8 cellular contexts compared by ENCODE assay signal in genomic region chr2:121284424-121285076, GRCh38. TPM values are rescaled to one million over a fixed set of nuclear protein-coding genes. Genes with fewer than 3 reads are reported as not detected.
DNase-seq lines count a peak whose midpoint lies in the region; ATAC-seq, FAIRE-seq and TF ChIP-seq lines count a peak whose summit lies in the region.

No MANE protein-coding gene starts in this region.

- H3K27me3 ChIP-seq in CD8-positive, alpha-beta memory T cell (ENCODE audit: insufficient read depth, low read length, poor library complexity, severe bottlenecking), result peaks cover 11% of the 10 kb centered on the region
- H3K27me3 ChIP-seq in astrocyte (ENCODE audit: insufficient read depth, low read length), result peaks cover 35% of the 10 kb centered on the region
- H3K27me3 ChIP-seq in lung (ENCODE audit: control insufficient read depth, insufficient read depth), result no peaks in the 10 kb centered on the region

- H3K4me3 Mint-ChIP-seq in CD8-positive, alpha-beta memory T cell, result peak overlapping the region in 6 of 7 donors; percentile 56 to 86 (median 70)
- H3K4me3 Mint-ChIP-seq in HFFc6, result 0 out of 2 replicates have a peak overlapping the region, but pooled peaks have one; percentile 39
- H3K4me3 Mint-ChIP-seq in astrocyte (ENCODE audit: unreplicated experiment), result peak overlapping the region; percentile 75

- peaks cover 30 to 55% of the 10 kb centered on the region in 2 donors for H3K27me3 Mint-ChIP-seq in CD8-positive, alpha-beta memory T cell
- H3K27me3 Mint-ChIP-seq in HFFc6 (ENCODE audit: insufficient read depth) (peaks cover 74% of the 10 kb centered on the region), astrocyte (ENCODE audit: low read depth, unreplicated experiment) (peaks cover 76% of the 10 kb centered on the region)

- H3K36me3 ChIP-seq in CD8-positive, alpha-beta memory T cell (ENCODE audit: insufficient read depth, low read length), result no peaks in the 10 kb centered on the region
- no peaks in the 10 kb centered on the region for H3K36me3 ChIP-seq in astrocyte (ENCODE audit: insufficient read depth, low read length)
- no peaks in the 10 kb centered on the region for H3K36me3 ChIP-seq in lung (ENCODE audit: control insufficient read depth in 2 of 2, insufficient read depth in 2 of 2, low read length in 2 of 2)
- H3K36me3 ChIP-seq in urinary bladder (ENCODE audit: insufficient read depth), result no peaks in the 10 kb centered on the region

- POLR2A ChIA-PET in CD8-positive, alpha-beta memory T cell (lab: Charles Lee), result no interaction called here

- no peak for DNase-seq in CD8-positive, alpha-beta memory T cell
- DNase-seq in HFFc6 (no peak), astrocyte (ENCODE audit: low read depth) (no peak), lung (ENCODE audit: low spot score) (no peak), LoVo (ENCODE audit: low spot score) (no peak), HuH-7.5 (ENCODE audit: low spot score) (no peak)

- no peak overlapping the region for H3K9ac ChIP-seq in astrocyte (ENCODE audit: low read length)

- H2AFZ ChIP-seq in astrocyte (ENCODE audit: low read depth, low read length), result peak overlapping the region; percentile 47

- no peaks in the 10 kb centered on the region for H3K9me3 ChIP-seq in CD8-positive, alpha-beta memory T cell (ENCODE audit: low read length)
- H3K9me3 ChIP-seq in astrocyte (ENCODE audit: insufficient read depth, low read depth, low read length), result no peaks in the 10 kb centered on the region
- H3K9me3 ChIP-seq in lung (ENCODE audit: control insufficient read depth in 2 of 2, insufficient read depth in 1 of 2, low read length in 1 of 2), result peaks cover 0 to 2% of the 10 kb centered on the region in 2 donors

- H3K4me2 ChIP-seq in astrocyte (ENCODE audit: low read length), result peak overlapping the region; percentile 77

- no peak overlapping the region for H3K4me3 ChIP-seq in CD8-positive, alpha-beta memory T cell (ENCODE audit: low read length)
- peak overlapping the region; percentile 46 for H3K4me3 ChIP-seq in astrocyte (ENCODE audit: insufficient read depth, low read depth, low read length)
- peak overlapping the region; percentile 42 for H3K4me3 ChIP-seq in lung
- peak overlapping the region; percentile 45 for H3K4me3 ChIP-seq in urinary bladder (ENCODE audit: low read depth, low read length)

- no peak overlapping the region for H3K27ac ChIP-seq in CD8-positive, alpha-beta memory T cell (ENCODE audit: low read depth, low read length)
- H3K27ac ChIP-seq in astrocyte (ENCODE audit: low read depth, low read length) (no peak overlapping the region), lung (ENCODE audit: low read depth in 1 of 2, low read length in 1 of 2) (peak overlapping the region in 1 of 2 donors; percentile 76), urinary bladder (ENCODE audit: low read depth) (no peak overlapping the region)

- WGBS in lung, 2 donors, result 2% methylated on average over 53 to 68 of the region's 68 CpGs
- 1% methylated on average over 68 of the region's 68 CpGs for WGBS in urinary bladder

- no peaks in the 10 kb centered on the region for H3K4me1 ChIP-seq in CD8-positive, alpha-beta memory T cell (ENCODE audit: insufficient read depth, low read length)
- H3K4me1 ChIP-seq in astrocyte (ENCODE audit: insufficient read depth, low read length) (no peaks in the 10 kb centered on the region), lung (ENCODE audit: control insufficient read depth in 2 of 2, insufficient read depth in 2 of 2, low read length in 2 of 2) (peaks cover 0 to 2% of the 10 kb centered on the region in 2 donors), urinary bladder (ENCODE audit: insufficient read depth) (peaks cover 4% of the 10 kb centered on the region)

- FAIRE-seq in astrocyte (lab: Jason Lieb, UNC), result no peak

- no peaks in the 10 kb centered on the region for H4K20me1 ChIP-seq in astrocyte (ENCODE audit: insufficient read depth, low read length)

- no peak overlapping the region for H3K27ac Mint-ChIP-seq in CD8-positive, alpha-beta memory T cell
- no peak overlapping the region for H3K27ac Mint-ChIP-seq in HFFc6
- H3K27ac Mint-ChIP-seq in astrocyte (ENCODE audit: unreplicated experiment), result peak overlapping the region; percentile 47

- ATAC-seq in lung (ENCODE audit: insufficient read depth, low FRiP score), result peak; percentile 46
- ATAC-seq in HG03457 (IDR thresholded peaks at IDR 0.05; ENCODE audit: unreplicated experiment), result no peak

- TF ChIP-seq CTCF in HFFc6 (IDR thresholded peaks at IDR 0.05), result no peak
- TF ChIP-seq CTCF in astrocyte (IDR thresholded peaks at IDR 0.05; ENCODE audit: insufficient read depth, low read depth, low read length), result no peak
- TF ChIP-seq CTCF in lung (IDR thresholded peaks at IDR 0.05; ENCODE audit: control extremely low read depth, extremely low read depth), result no peak

- CTCF ChIA-PET in CD8-positive, alpha-beta memory T cell (lab: Charles Lee), result no interaction called here

- peaks cover 9 to 17% (median 13%) of the 10 kb centered on the region in 3 donors for H3K4me1 Mint-ChIP-seq in CD8-positive, alpha-beta memory T cell
- H3K4me1 Mint-ChIP-seq in HFFc6 (ENCODE audit: low read depth) (no peaks in the 10 kb centered on the region; the same call in 1 of the 2 replicates), astrocyte (ENCODE audit: low read depth, unreplicated experiment) (peaks cover 4% of the 10 kb centered on the region)

- no peaks in the 10 kb centered on the region for H3K9me3 Mint-ChIP-seq in CD8-positive, alpha-beta memory T cell
- H3K9me3 Mint-ChIP-seq in HFFc6 (no peaks in the 10 kb centered on the region), astrocyte (ENCODE audit: unreplicated experiment) (peaks cover 6% of the 10 kb centered on the region)

- H3K36me3 Mint-ChIP-seq in CD8-positive, alpha-beta memory T cell, result no peaks in the 10 kb centered on the region
- H3K36me3 Mint-ChIP-seq in HFFc6 (ENCODE audit: low read depth), result no peaks in the 10 kb centered on the region
- H3K36me3 Mint-ChIP-seq in astrocyte (ENCODE audit: low read depth, unreplicated experiment), result no peaks in the 10 kb centered on the region

- H3K79me2 ChIP-seq in astrocyte (ENCODE audit: insufficient read depth, low read length), result no peaks in the 10 kb centered on the region

RNA-seq across cellular contexts. Expression of gene TFCP2L1, which starts 0.5 kb away (rescaled TPM):
- total RNA-seq in CD8-positive, alpha-beta memory T cell, result under 1 TPM; 0.11 to 0.16 TPM
- 0.45 TPM for polyA plus RNA-seq in CD8-positive, alpha-beta memory T cell
- under 1 TPM in 1 of 6 experiments, not detected in 5; 0.03 TPM for total RNA-seq in HFFc6 (2021; fragmentation: NEBNext Ultra II Directional; extraction: Animal tissue kit (Norgen Biotek cat#: 25700))
- 0.05 TPM in 1 of 2 replicates, not detected in the other for total RNA-seq in astrocyte
- 10 to 100 TPM in 1 of 2 donors, 1 to 10 TPM in 1; 2.8 to 36.1 TPM for total RNA-seq in lung
- polyA plus RNA-seq in lung, result 1 to 10 TPM; 6.3 to 7.1 TPM
- 1.2 TPM for total RNA-seq in urinary bladder
- polyA plus RNA-seq in urinary bladder, result 0.41 TPM
